In the genomic region with DNA sequence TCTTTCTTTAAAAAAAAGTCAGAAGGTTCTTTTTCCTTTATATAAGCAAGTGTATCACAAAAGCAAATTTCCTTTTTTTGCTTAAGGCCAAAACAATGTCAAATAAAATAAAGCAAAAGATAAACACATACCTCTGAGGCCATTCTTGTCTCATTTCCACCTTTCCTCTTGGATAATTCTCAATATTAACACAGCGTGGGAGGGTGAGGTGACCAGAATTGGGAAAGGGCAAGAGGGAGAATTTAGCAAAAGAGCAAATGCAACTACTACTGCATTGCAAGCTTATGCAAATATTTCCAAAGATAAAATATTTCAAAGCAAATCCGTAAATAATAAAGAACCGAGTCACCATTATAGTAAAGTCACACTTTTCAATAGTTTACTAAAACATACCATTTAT, we compare ENCODE assay signal across 34 cellular contexts.
"Had no signal": no experiment of that assay in that cellular context is flagged by ENCODE, and none has a peak within 500 bp of the region (broad histone marks: within the 10 kb centered on the region; RNA-seq: fewer than 3 reads in every experiment).

No MANE protein-coding gene starts in this region.

- H3K27me3 ChIP-seq: adrenal gland, ascending aorta, body of pancreas, brain microvascular endothelial cell, breast epithelium, cardiac muscle cell had no signal

- H3K4me3 ChIP-seq: adrenal gland, ascending aorta, body of pancreas, breast epithelium, cardiac muscle cell had no signal

- H3K9me3 ChIP-seq: adrenal gland, body of pancreas had no signal

- H3K36me3 ChIP-seq: adrenal gland, ascending aorta, brain microvascular endothelial cell, breast epithelium, cardiac muscle cell had no signal

- ATAC-seq: activated naive CD4-positive, alpha-beta T cell treated with anti-CD3 and anti-CD28 coated beads, Interleukin-2, amount 50 U/mL, for 72 hours; activated naive CD8-positive, alpha-beta T cell treated with anti-CD3 and anti-CD28 coated beads, Interleukin-2, amount 50 U/mL, for 24 hours; activated T-cell treated with anti-CD3 and anti-CD28 coated beads, Interleukin-2, amount 50 U/mL, for 4 hours; activated T-cell treated with anti-CD3 and anti-CD28 coated beads, Interleukin-2, amount 50 U/mL, for 72 hours; activated T-helper 17 cell treated with anti-CD3 and anti-CD28 coated beads, Interleukin-2, amount 50 U/mL, for 72 hours; body of pancreas had no signal

- FAIRE-seq: astrocyte, bronchial epithelial cell had no signal

- DNase-seq: activated effector memory CD4-positive, alpha-beta T cell treated with anti-CD3 and anti-CD28 coated beads, Interleukin-2, amount 50 U/mL, for 16 hours; activated effector memory CD4-positive, alpha-beta T cell treated with Interleukin-2 at 50 U/mL for 16 hours; activated gamma-delta T cell; activated gamma-delta T cell treated with Interleukin-2 at 50 U/mL for 16 hours; activated naive CD4-positive, alpha-beta T cell; activated naive CD4-positive, alpha-beta T cell treated with anti-CD3 and anti-CD28 coated beads for 36 hours; activated naive CD4-positive, alpha-beta T cell treated with anti-CD3 and anti-CD28 coated beads, Interleukin-2, amount 10 ng/mL, durations not matched to agents 7 days and 5 days; activated naive CD4-positive, alpha-beta T cell treated with anti-CD3 and anti-CD28 coated beads, Interleukin-2, amount 50 U/mL, for 16 hours; activated naive CD4-positive, alpha-beta T cell treated with Interleukin-2 at 50 U/mL for 16 hours; activated naive CD8-positive, alpha-beta T cell treated with anti-CD3 and anti-CD28 coated beads for 36 hours; activated naive CD8-positive, alpha-beta T cell treated with anti-CD3 and anti-CD28 coated beads, Interleukin-2, amount 10 ng/mL, durations not matched to agents 7 days and 5 days; activated naive CD8-positive, alpha-beta T cell treated with anti-CD3 and anti-CD28 coated beads, Interleukin-2, amount 50 U/mL, for 24 hours; activated T-cell treated with anti-CD3 and anti-CD28 coated beads, Interleukin-2, amount 50 U/mL, for 1 hour; activated T-cell treated with anti-CD3 and anti-CD28 coated beads, Interleukin-2, amount 50 U/mL, for 24 hours; activated T-cell treated with anti-CD3 and anti-CD28 coated beads, Interleukin-2, amount 50 U/mL, for 4 hours; activated T-cell treated with anti-CD3 and anti-CD28 coated beads, Interleukin-2, amount 50 U/mL, for 48 hours; activated T-cell treated with anti-CD3 and anti-CD28 coated beads, Interleukin-2, amount 50 U/mL, for 72 hours; adrenal gland; amniotic stem cell; amygdala; anterior cingulate cortex; aorta; body of pancreas; brain microvascular endothelial cell; caudate nucleus; central memory CD4-positive, alpha-beta T cell; cerebellar nuclear complex had no signal

- H3K27ac ChIP-seq: adrenal gland, ascending aorta, body of pancreas, brain microvascular endothelial cell, breast epithelium, cardiac muscle cell had no signal

- H3K4me1 ChIP-seq: adrenal gland, ascending aorta, body of pancreas, breast epithelium had no signal
